8 cellular contexts compared by ENCODE assay signal in the genomic region with DNA sequence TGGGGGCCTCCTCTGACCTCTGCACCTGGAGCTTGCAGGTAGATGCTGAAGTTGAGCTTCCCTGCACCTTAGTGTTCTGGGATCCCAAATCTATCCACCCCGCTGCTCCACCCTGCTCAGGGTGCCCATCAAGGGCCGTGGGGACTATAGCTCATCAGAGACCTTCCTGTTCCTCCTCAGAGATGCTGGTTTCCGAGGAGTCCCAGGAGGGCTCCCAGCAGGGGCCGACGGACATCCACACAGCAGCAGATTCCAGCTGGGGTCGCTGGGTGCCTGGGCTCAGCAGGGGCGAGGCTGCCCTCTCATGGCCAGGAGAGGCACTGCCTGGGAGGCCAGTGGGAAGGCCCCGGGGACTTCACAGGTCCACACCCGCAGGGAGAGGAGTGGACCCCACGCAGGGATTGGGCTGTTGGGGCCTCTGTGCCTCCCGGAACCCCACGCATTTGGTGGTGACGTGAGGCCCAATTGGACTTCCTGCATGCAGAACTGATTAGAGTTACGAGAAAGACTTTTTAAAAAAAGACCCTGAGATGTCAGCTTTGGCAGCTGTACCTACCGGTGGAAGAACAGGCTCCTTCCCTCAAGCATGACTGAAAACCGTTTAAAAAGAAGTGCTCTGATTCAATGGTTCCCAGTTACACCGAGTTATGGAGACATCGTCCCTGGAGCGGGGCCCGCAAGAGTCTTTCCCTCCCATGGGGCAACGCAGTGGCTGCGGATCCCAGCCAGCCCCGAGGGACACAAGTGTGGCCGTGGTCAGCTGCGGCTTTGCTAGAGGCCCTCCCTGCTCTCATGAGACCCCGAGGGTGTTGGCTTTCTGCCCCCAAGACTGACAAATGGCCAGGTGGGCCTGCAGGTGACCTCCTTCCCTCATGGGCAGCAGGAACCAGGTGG. TPM values are rescaled to one million over a fixed set of nuclear protein-coding genes. Genes with fewer than 3 reads are reported as not detected.
A peak's percentile ranks its signal among the peaks of the same experiment; 100 is the strongest.
DNase-seq lines count a peak whose midpoint lies in the region; ATAC-seq and TF ChIP-seq lines count a peak whose summit lies in the region.

No MANE protein-coding gene starts in this region.

- intact Hi-C loops in CD4-positive, alpha-beta memory T cell (cut with micrococcal nuclease) = loop anchor here (1.0 to 2.0 kb wide), 2 partner anchors 117 to 316 kb away; no protein-coding TSS in a partner anchor
- intact Hi-C loops in Right ventricle myocardium inferior (cut with DNase I) = loop anchor here (1.0 to 5.0 kb wide), 2 partner anchors 35 to 117 kb away; no protein-coding TSS in a partner anchor
- intact Hi-C loops in aorta (cut with DNase I) = loop anchor here (2.0 kb wide), 1 partner anchor 118 kb away; no protein-coding TSS in a partner anchor

- POLR2A ChIA-PET in CD4-positive, alpha-beta memory T cell (lab: Charles Lee; ENCODE audit: partially characterized antibody) = interaction anchor here (0.7 to 1.9 kb wide), 4 partner anchors 13 to 117 kb away, joined by 3 to 4 read pairs (median 4); no protein-coding TSS in a partner anchor

- no peaks in the 10 kb centered on the region for H3K27me3 ChIP-seq in CD4-positive, alpha-beta memory T cell (ENCODE audit: insufficient read depth, low read length)
- no peaks in the 10 kb centered on the region for H3K27me3 ChIP-seq in aorta (ENCODE audit: control insufficient read depth in 1 of 2, insufficient read depth in 2 of 2, low read length in 1 of 2)

- peak overlapping the region; percentile 22 to 89 (median 62) for H3K27ac Mint-ChIP-seq in CD4-positive, alpha-beta memory T cell
- H3K27ac Mint-ChIP-seq in activated naive CD8-positive, alpha-beta T cell treated with anti-CD3 and anti-CD28 coated beads for 36 hours = peak overlapping the region; percentile 97

- H3K4me3 ChIP-seq in CD4-positive, alpha-beta memory T cell (ENCODE audit: low read length in 2 of 2) = no peak overlapping the region
- H3K4me3 ChIP-seq in aorta (ENCODE audit: low read length in 2 of 2) = no peak overlapping the region

- H3K36me3 Mint-ChIP-seq in CD4-positive, alpha-beta memory T cell = no peaks in the 10 kb centered on the region
- no peaks in the 10 kb centered on the region for H3K36me3 Mint-ChIP-seq in activated naive CD8-positive, alpha-beta T cell treated with anti-CD3 and anti-CD28 coated beads for 36 hours

- peak; percentile 97 for TF ChIP-seq CTCF in GM20000 (IDR thresholded peaks at IDR 0.05; ENCODE audit: extremely low read depth, missing control alignments)

- DNase-seq in CD4-positive, alpha-beta memory T cell = peak; percentile 44 to 54 (median 50)
- DNase-seq in GM20000 (ENCODE audit: low spot score) = peak; percentile 90
- peak; percentile 34 for DNase-seq in LHCN-M2 (ENCODE audit: low read depth)
- DNase-seq in SKM-1 (lab: John Stamatoyannopoulos, UW; ENCODE audit: unreplicated experiment) = peak; percentile 56
- peak; percentile 81 for DNase-seq in activated naive CD8-positive, alpha-beta T cell treated with anti-CD3 and anti-CD28 coated beads for 36 hours
- peak; percentile 91 for DNase-seq in Right ventricle myocardium inferior (ENCODE audit: missing footprints)
- peak; percentile 32 for DNase-seq in pulmonary artery endothelial cell (ENCODE audit: low read depth, low spot score)
- DNase-seq in aorta = peak; percentile 81 to 91

- peaks cover 0 to 2% of the 10 kb centered on the region in 2 donors for H3K27me3 Mint-ChIP-seq in CD4-positive, alpha-beta memory T cell
- H3K27me3 Mint-ChIP-seq in activated naive CD8-positive, alpha-beta T cell treated with anti-CD3 and anti-CD28 coated beads for 36 hours = no peaks in the 10 kb centered on the region

- ATAC-seq in Right ventricle myocardium inferior (peak; percentile 84), aorta (ENCODE audit: low FRiP score) (peak; percentile 84)

- no peaks in the 10 kb centered on the region for H3K9me3 ChIP-seq in CD4-positive, alpha-beta memory T cell (ENCODE audit: control insufficient read depth in 1 of 2, low read length in 2 of 2)
- H3K9me3 ChIP-seq in aorta (ENCODE audit: control insufficient read depth, low read length) = no peaks in the 10 kb centered on the region

- H3K4me1 Mint-ChIP-seq in CD4-positive, alpha-beta memory T cell = peaks cover 3 to 32% (median 13%) of the 10 kb centered on the region in 4 donors
- peaks cover 31% of the 10 kb centered on the region for H3K4me1 Mint-ChIP-seq in activated naive CD8-positive, alpha-beta T cell treated with anti-CD3 and anti-CD28 coated beads for 36 hours

- CTCF ChIA-PET in CD4-positive, alpha-beta memory T cell (lab: Charles Lee; ENCODE audit: partially characterized antibody) = interaction anchor here (0.6 to 2.5 kb wide), 12 partner anchors 11 to 192 kb away, joined by 3 to 10 read pairs (median 4); no protein-coding TSS in a partner anchor

- no peak overlapping the region for H3K27ac ChIP-seq in CD4-positive, alpha-beta memory T cell (ENCODE audit: low read depth, low read length)
- H3K27ac ChIP-seq in aorta (ENCODE audit: low read depth in 1 of 2, low read length in 2 of 2) = no peak overlapping the region

- H3K36me3 ChIP-seq in CD4-positive, alpha-beta memory T cell (ENCODE audit: insufficient read depth, low read length) = no peaks in the 10 kb centered on the region
- no peaks in the 10 kb centered on the region for H3K36me3 ChIP-seq in aorta (ENCODE audit: control insufficient read depth in 1 of 2, insufficient read depth in 2 of 2, low read length in 1 of 2)

- H3K9me3 Mint-ChIP-seq in CD4-positive, alpha-beta memory T cell = no peaks in the 10 kb centered on the region
- no peaks in the 10 kb centered on the region for H3K9me3 Mint-ChIP-seq in activated naive CD8-positive, alpha-beta T cell treated with anti-CD3 and anti-CD28 coated beads for 36 hours

- WGBS in aorta, 2 donors = 36 to 38% methylated on average over 26 of the region's 26 CpGs

- peak overlapping the region in 1 of 8 donors; percentile 61 for H3K4me3 Mint-ChIP-seq in CD4-positive, alpha-beta memory T cell
- H3K4me3 Mint-ChIP-seq in activated naive CD8-positive, alpha-beta T cell treated with anti-CD3 and anti-CD28 coated beads for 36 hours = peak overlapping the region; percentile 47

- peaks cover 27% of the 10 kb centered on the region for H3K4me1 ChIP-seq in CD4-positive, alpha-beta memory T cell (ENCODE audit: insufficient read depth, low read length)
- no peaks in the 10 kb centered on the region for H3K4me1 ChIP-seq in aorta (ENCODE audit: control insufficient read depth in 1 of 2, insufficient read depth in 2 of 2, low read length in 2 of 2)

RNA-seq across cellular contexts. Expression of a gene that starts 25.3 kb away (rescaled TPM):
- total RNA-seq in CD4-positive, alpha-beta memory T cell = under 1 TPM; 0.97 to 0.99 TPM
- polyA plus RNA-seq in CD4-positive, alpha-beta memory T cell = under 1 TPM in 1 of 2 donors, not detected in 1; 0.49 TPM
- total RNA-seq in LHCN-M2 (2014; rRNA removed) (0.06 and 0.17 TPM in 2 replicates), Right ventricle myocardium inferior (15.5 TPM), pulmonary artery endothelial cell (3.6 and 10.4 TPM in 2 replicates), aorta (10 to 100 TPM; 13.9 to 14.6 TPM)
- polyA plus RNA-seq in LHCN-M2 (2012) = 0.04 TPM
- 10 to 100 TPM; 55.0 to 56.9 TPM for total RNA-seq in activated naive CD8-positive, alpha-beta T cell treated with anti-CD3 and anti-CD28 coated beads for 36 hours
- 1 to 10 TPM; 1.0 to 4.1 TPM for polyA plus RNA-seq in aorta

Comparison
In these comparisons a context has a peak if more than half of its experiments do, and no peak if none do; other contexts are left out.
1. DNase-seq: peak in every context shown above with its lines; median percentile 91 in Right ventricle myocardium inferior; 90 in GM20000; 86 in aorta; 81 in activated naive CD8-positive, alpha-beta T cell treated with anti-CD3 and anti-CD28 coated beads for 36 hours; 56 in SKM-1; 50 in CD4-positive, alpha-beta memory T cell; 34 in LHCN-M2; 32 in pulmonary artery endothelial cell.